29 cellular contexts compared by ENCODE assay signal in genomic region chr16:54347961-54348360, GRCh38.
DNase-seq lines count a peak whose midpoint lies in the region; ATAC-seq and TF ChIP-seq lines count a peak whose summit lies in the region.
"Had no signal": no experiment of that assay in that cellular context is flagged by ENCODE, and none has a peak within 500 bp of the region (broad histone marks: within the 10 kb centered on the region; RNA-seq: fewer than 3 reads in every experiment).

No MANE protein-coding gene starts in this region.

- peaks cover 0 to 14% of the 10 kb centered on the region in 2 experiments; a peak in 3 of 5 replicates for H3K9me3 Mint-ChIP-seq in H9
- H3K9me3 Mint-ChIP-seq: effector memory CD8-positive, alpha-beta T cell had no signal

- no peak for TF ChIP-seq POLR2A in thyroid gland (IDR thresholded peaks at IDR 0.05)

- no peak overlapping the region for H2BK120ac ChIP-seq in H9 (ENCODE audit: low read depth, low read length, poor library complexity, severe bottlenecking)

- BruUV-seq in PC-9 (replicated peaks; lab: Mats Ljungman, UMichigan), result no TSS peak

- no peak overlapping the region for H4K5ac ChIP-seq in H9 (ENCODE audit: insufficient read length, low read depth, low read length)

- no peaks in the 10 kb centered on the region for H3K9me2 ChIP-seq in PC-9 (ENCODE audit: insufficient read depth)
- H3K9me2 ChIP-seq: SK-N-SH had no signal

- H3K4me1 Mint-ChIP-seq in H9, result peaks cover 8 to 11% of the 10 kb centered on the region in 2 experiments
- H3K4me1 Mint-ChIP-seq: T-helper 17 cell had no signal

- no peak overlapping the region for H3K27ac Mint-ChIP-seq in H9
- H3K27ac Mint-ChIP-seq: activated naive CD8-positive, alpha-beta T cell; effector memory CD8-positive, alpha-beta T cell; neural progenitor cell; T-helper 17 cell had no signal

- H3K23me2 ChIP-seq in H9 (ENCODE audit: insufficient read length, low read depth, low read length, poor library complexity, severe bottlenecking), result no peaks in the 10 kb centered on the region

- H3K18ac ChIP-seq in H9 (ENCODE audit: insufficient read length, low read depth, low read length), result no peak overlapping the region

- H3K9me3 ChIP-seq in H9 (ENCODE audit: control insufficient read depth, low read depth, low read length) (no peaks in the 10 kb centered on the region), PC-9 (ENCODE audit: insufficient read depth, low read depth) (no peaks in the 10 kb centered on the region), esophagus (ENCODE audit: control insufficient read depth in 2 of 2, insufficient read depth in 1 of 2, low read depth in 1 of 2, low read length in 1 of 2) (no peaks in the 10 kb centered on the region), mucosa of descending colon (no peaks in the 10 kb centered on the region), thyroid gland (no peaks in the 10 kb centered on the region)
- H3K9me3 ChIP-seq: right lobe of liver, SK-N-SH had no signal

- DNase-seq in H9 (no peak), PC-9 (peak in 1 of 2 experiments; percentile 74), mucosa of descending colon (peak in 1 of 3 donors; percentile 4), T-helper 2 cell (no peak), thyroid gland (no peak)
- DNase-seq: activated CD8-positive, alpha-beta memory T cell treated with anti-CD3 and anti-CD28 coated beads for 24 hours; activated effector memory CD4-positive, alpha-beta T cell treated with Interleukin-2 at 50 U/mL for 16 hours; anterior cingulate cortex; COR-L47; effector memory CD8-positive, alpha-beta T cell; esophagus squamous epithelium; GOT3; KBM-7; NCI-H1417; NCI-H2029 treated with DMSO at 0.1 percent for 48 hours; NCI-H345; posterior cingulate gyrus; right lobe of liver; SK-N-SH; stimulated activated CD4-positive, alpha-beta T cell treated with anti-CD3 and anti-CD28 coated beads, Interleukin-4, amount 100 ng/mL, for 4 hours; stimulated activated naive CD4-positive, alpha-beta T cell; T-helper 17 cell had no signal

- no peak overlapping the region for H3K4me2 ChIP-seq in H9 (ENCODE audit: insufficient read depth, insufficient read length, low read length)
- H3K4me2 ChIP-seq in PC-9, result peak overlapping the region; percentile 55
- H3K4me2 ChIP-seq: BLaER1 treated with 17β-estradiol and CSF1 and Interleukin-3, amounts not matched to agents 10 nM and 100 nM; neural progenitor cell; SK-N-SH had no signal

- no peak overlapping the region for H2AK5ac ChIP-seq in H9 (ENCODE audit: insufficient read length, low read length)

- intact Hi-C loops in PC-9 (cut with micrococcal nuclease; ENCODE audit: unreplicated experiment) (no loop called here), mucosa of descending colon (cut with DNase I, micrococcal nuclease) (no loop called here), thyroid gland (cut with DNase I) (loop anchor here (10.0 kb wide), 1 partner anchor 87 kb away; no protein-coding TSS in a partner anchor)

- no peak overlapping the region for H3K27ac ChIP-seq in H9 (ENCODE audit: insufficient read length, low read depth, low read length)
- no peak overlapping the region for H3K27ac ChIP-seq in PC-9
- peak overlapping the region; percentile 12 to 79 for H3K27ac ChIP-seq in esophagus (ENCODE audit: low read depth in 2 of 2, low read length in 1 of 2)
- H3K27ac ChIP-seq in thyroid gland, result no peak overlapping the region
- H3K27ac ChIP-seq: BLaER1 treated with 17β-estradiol and CSF1 and Interleukin-3, amounts not matched to agents 10 nM and 100 nM; cardiac muscle cell; coronary artery; neural progenitor cell; right lobe of liver had no signal

- H3K4me3 ChIP-seq in PC-9 (no peak overlapping the region), esophagus (ENCODE audit: low read depth in 1 of 2, low read length in 2 of 2) (no peak overlapping the region), mucosa of descending colon (no peak overlapping the region), thyroid gland (replicated peaks in 1 of 3) (no peak overlapping the region)
- H3K4me3 ChIP-seq: BLaER1 treated with 17β-estradiol and CSF1 and Interleukin-3, amounts not matched to agents 10 nM and 100 nM; cardiac muscle cell; coronary artery; esophagus squamous epithelium; neural progenitor cell; right lobe of liver had no signal

- no peak overlapping the region for H4K8ac ChIP-seq in H9 (replicated peaks; ENCODE audit: insufficient read length, low read depth, low read length)

- no peak overlapping the region; the same call in 1 of the 2 replicates for H3K14ac ChIP-seq in H9 (ENCODE audit: insufficient read depth, low read length)

- H3K36me3 ChIP-seq in PC-9 (ENCODE audit: low read depth) (no peaks in the 10 kb centered on the region), esophagus (ENCODE audit: control insufficient read depth in 2 of 2, insufficient read depth in 2 of 2, low read length in 1 of 2) (no peaks in the 10 kb centered on the region), mucosa of descending colon (ENCODE audit: low read depth) (no peaks in the 10 kb centered on the region), thyroid gland (no peaks in the 10 kb centered on the region)
- H3K36me3 ChIP-seq: BLaER1 treated with 17β-estradiol and CSF1 and Interleukin-3, amounts not matched to agents 10 nM and 100 nM; cardiac muscle cell; esophagus squamous epithelium; neural progenitor cell; right lobe of liver had no signal

- ATAC-seq in mucosa of descending colon (peak; percentile 85), HG02970 (IDR thresholded peaks at IDR 0.05; ENCODE audit: low FRiP score, unreplicated experiment) (no peak)
- ATAC-seq: effector memory CD8-positive, alpha-beta T cell; right lobe of liver; T-helper 17 cell had no signal

- no peak overlapping the region for H3T11ph ChIP-seq in H9 (ENCODE audit: low read length)

- H3K56ac ChIP-seq in H9 (ENCODE audit: insufficient read length, low read depth, low read length), result no peak overlapping the region

- TF ChIP-seq CTCF in H9 (conservative IDR thresholded peaks at IDR 0.05) (no peak), PC-9 (conservative IDR thresholded peaks at IDR 0.05) (no peak), mucosa of descending colon (IDR thresholded peaks at IDR 0.05) (no peak), thyroid gland (IDR thresholded peaks at IDR 0.05) (no peak)

- H2BK20ac ChIP-seq in H9 (ENCODE audit: low read depth, low read length, poor library complexity, severe bottlenecking), result no peak overlapping the region

- H2AFZ ChIP-seq in H9 (ENCODE audit: low read length) (no peak overlapping the region), PC-9 (no peak overlapping the region)
- H2AFZ ChIP-seq: neural progenitor cell had no signal

- no peak overlapping the region for H2BK12ac ChIP-seq in H9 (ENCODE audit: insufficient read length, low read depth, low read length)

- no peaks in the 10 kb centered on the region for H3K79me1 ChIP-seq in H9 (ENCODE audit: insufficient read depth, low read depth, low read length, poor library complexity, severe bottlenecking)

- H3F3A ChIP-seq in PC-9 (ENCODE audit: insufficient read depth, low read depth), result peaks cover 10% of the 10 kb centered on the region

- H3K27me3 Mint-ChIP-seq in H9 (ENCODE audit: low read depth), result peaks cover 7% of the 10 kb centered on the region

- no peak overlapping the region for H3K4me3 Mint-ChIP-seq in H9
- H3K4me3 Mint-ChIP-seq: activated naive CD8-positive, alpha-beta T cell; effector memory CD8-positive, alpha-beta T cell; neural progenitor cell; T-helper 17 cell had no signal

- H3K4ac ChIP-seq in H9 (ENCODE audit: low read depth, low read length), result no peak overlapping the region

- H4K91ac ChIP-seq in H9 (ENCODE audit: insufficient read length, low read depth, low read length), result no peak overlapping the region

- no peak overlapping the region for H2BK5ac ChIP-seq in H9 (ENCODE audit: insufficient read length, low read length)

- no CpG with 5 or more reads among the region's 1 CpG for WGBS in H9 (ENCODE audit: extremely low coverage, insufficient read length, low lambda C conversion rate)
- 66 to 70% methylated on average over 1 of the region's 1 CpG for WGBS in esophagus, 2 donors
- WGBS in thyroid gland, 2 donors, result 100% methylated on average over 1 of the region's 1 CpG

- CTCF ChIA-PET in PC-9 (lab: Charles Lee), result no interaction called here

- H3K27me3 ChIP-seq in H9 (ENCODE audit: insufficient read depth, low read length) (no peaks in the 10 kb centered on the region), PC-9 (ENCODE audit: insufficient read depth, low read depth) (no peaks in the 10 kb centered on the region), esophagus (ENCODE audit: control insufficient read depth in 1 of 2, insufficient read depth in 2 of 2, low read length in 2 of 2) (no peaks in the 10 kb centered on the region), thyroid gland (no peaks in the 10 kb centered on the region)
- H3K27me3 ChIP-seq: BLaER1 treated with 17β-estradiol and CSF1 and Interleukin-3, amounts not matched to agents 10 nM and 100 nM; cardiac muscle cell; neural progenitor cell; right lobe of liver had no signal

- no peak overlapping the region for H3K23ac ChIP-seq in H9 (ENCODE audit: insufficient read length, low read depth, low read length)

- H2BK15ac ChIP-seq in H9 (ENCODE audit: low read depth, low read length), result peak overlapping the region; percentile 45; the same call in 1 of the 2 replicates

- no peaks in the 10 kb centered on the region; a peak in 1 of 7 replicates for H3K36me3 Mint-ChIP-seq in H9 (ENCODE audit: insufficient read depth in 1 of 3, low read depth in 3 of 3)
- H3K36me3 Mint-ChIP-seq: activated naive CD8-positive, alpha-beta T cell; neural progenitor cell had no signal

- H3K4me1 ChIP-seq in H9 (ENCODE audit: insufficient read depth, low read length), result no peaks in the 10 kb centered on the region
- H3K4me1 ChIP-seq in PC-9 (replicated peaks; ENCODE audit: insufficient read depth), result peaks cover 12% of the 10 kb centered on the region
- H3K4me1 ChIP-seq in esophagus (ENCODE audit: control insufficient read depth in 2 of 2, insufficient read depth in 2 of 2, low read length in 1 of 2), result peaks cover 2 to 4% of the 10 kb centered on the region in 2 donors
- H3K4me1 ChIP-seq in mucosa of descending colon (ENCODE audit: low read depth), result no peaks in the 10 kb centered on the region
- no peaks in the 10 kb centered on the region for H3K4me1 ChIP-seq in thyroid gland
- H3K4me1 ChIP-seq: right lobe of liver had no signal

- no peaks in the 10 kb centered on the region for H3K79me2 ChIP-seq in H9 (ENCODE audit: insufficient read depth, low read length)
- H3K79me2 ChIP-seq in PC-9 (ENCODE audit: low read depth), result no peaks in the 10 kb centered on the region

- POLR2A ChIA-PET in PC-9 (lab: Charles Lee; ENCODE audit: unreplicated experiment), result no interaction called here

- H4K20me1 ChIP-seq in H9 (ENCODE audit: control insufficient read depth, insufficient read depth, insufficient read length) (no peaks in the 10 kb centered on the region), PC-9 (ENCODE audit: insufficient read depth) (no peaks in the 10 kb centered on the region)
- H4K20me1 ChIP-seq: BLaER1 treated with 17β-estradiol and CSF1 and Interleukin-3, amounts not matched to agents 10 nM and 100 nM had no signal

- H3K9ac ChIP-seq in H9 (ENCODE audit: extremely low read depth, insufficient read length, low read length), result no peak overlapping the region
- H3K9ac ChIP-seq: BLaER1 treated with 17β-estradiol and CSF1 and Interleukin-3, amounts not matched to agents 10 nM and 100 nM; neural progenitor cell; SK-N-SH had no signal

Comparison
In these comparisons a context has a peak if more than half of its experiments do, and no peak if none do; other contexts are left out.
1. H3K27ac ChIP-seq: peak in esophagus (2 of 2); none in H9 (single experiment), PC-9 (single experiment) and thyroid gland (0 of 3).